In the genomic region with DNA sequence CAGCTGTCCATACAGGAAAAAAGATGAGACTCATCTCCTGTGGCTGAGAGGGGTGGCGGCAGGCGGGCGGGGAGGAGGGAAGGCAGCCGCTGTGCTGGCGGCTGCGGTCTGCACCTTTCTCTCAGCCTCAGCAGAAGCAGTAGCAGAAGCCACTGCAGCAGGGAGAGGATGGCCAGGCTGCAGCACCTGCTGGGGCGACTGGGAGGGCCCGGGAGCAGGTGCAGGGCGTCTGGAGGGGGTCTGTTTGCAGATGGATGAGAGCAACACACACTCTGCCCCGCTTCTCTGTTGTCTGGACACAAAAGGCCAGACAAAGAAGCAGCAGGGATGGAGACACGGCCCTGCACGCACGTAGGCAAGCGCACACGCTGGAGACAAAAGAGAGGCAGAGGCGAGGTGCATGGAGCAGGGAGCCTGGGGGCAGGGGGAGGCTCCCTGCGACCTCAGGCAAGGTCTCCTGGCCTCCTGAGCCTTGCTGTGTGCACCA, we compare ENCODE assay signal across 1 cellular context.
TF ChIP-seq lines count a peak whose summit lies in the region.

No MANE protein-coding gene starts in this region.

TF ChIP-seq in GM12878, 131 proteins besides CTCF, POLR2A, EP300 and RAD21:
- TF ChIP-seq TCF12 (IDR thresholded peaks at IDR 0.05; ENCODE audit: low read depth, low read length), result peak; percentile 44; the same call in 1 of the 2 replicates
- TF ChIP-seq RUNX3 (IDR thresholded peaks at IDR 0.05; ENCODE audit: low read length), result 0 out of 2 replicates have a peak, but pooled peaks have one; percentile 22
- TF ChIP-seq, protein P1, sequence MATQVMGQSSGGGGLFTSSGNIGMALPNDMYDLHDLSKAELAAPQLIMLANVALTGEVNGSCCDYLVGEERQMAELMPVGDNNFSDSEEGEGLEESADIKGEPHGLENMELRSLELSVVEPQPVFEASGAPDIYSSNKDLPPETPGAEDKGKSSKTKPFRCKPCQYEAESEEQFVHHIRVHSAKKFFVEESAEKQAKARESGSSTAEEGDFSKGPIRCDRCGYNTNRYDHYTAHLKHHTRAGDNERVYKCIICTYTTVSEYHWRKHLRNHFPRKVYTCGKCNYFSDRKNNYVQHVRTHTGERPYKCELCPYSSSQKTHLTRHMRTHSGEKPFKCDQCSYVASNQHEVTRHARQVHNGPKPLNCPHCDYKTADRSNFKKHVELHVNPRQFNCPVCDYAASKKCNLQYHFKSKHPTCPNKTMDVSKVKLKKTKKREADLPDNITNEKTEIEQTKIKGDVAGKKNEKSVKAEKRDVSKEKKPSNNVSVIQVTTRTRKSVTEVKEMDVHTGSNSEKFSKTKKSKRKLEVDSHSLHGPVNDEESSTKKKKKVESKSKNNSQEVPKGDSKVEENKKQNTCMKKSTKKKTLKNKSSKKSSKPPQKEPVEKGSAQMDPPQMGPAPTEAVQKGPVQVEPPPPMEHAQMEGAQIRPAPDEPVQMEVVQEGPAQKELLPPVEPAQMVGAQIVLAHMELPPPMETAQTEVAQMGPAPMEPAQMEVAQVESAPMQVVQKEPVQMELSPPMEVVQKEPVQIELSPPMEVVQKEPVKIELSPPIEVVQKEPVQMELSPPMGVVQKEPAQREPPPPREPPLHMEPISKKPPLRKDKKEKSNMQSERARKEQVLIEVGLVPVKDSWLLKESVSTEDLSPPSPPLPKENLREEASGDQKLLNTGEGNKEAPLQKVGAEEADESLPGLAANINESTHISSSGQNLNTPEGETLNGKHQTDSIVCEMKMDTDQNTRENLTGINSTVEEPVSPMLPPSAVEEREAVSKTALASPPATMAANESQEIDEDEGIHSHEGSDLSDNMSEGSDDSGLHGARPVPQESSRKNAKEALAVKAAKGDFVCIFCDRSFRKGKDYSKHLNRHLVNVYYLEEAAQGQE (IDR thresholded peaks at IDR 0.05; ENCODE audit: low read depth, low read length), result no peak
